19 cellular contexts compared by ENCODE assay signal in the genomic region with DNA sequence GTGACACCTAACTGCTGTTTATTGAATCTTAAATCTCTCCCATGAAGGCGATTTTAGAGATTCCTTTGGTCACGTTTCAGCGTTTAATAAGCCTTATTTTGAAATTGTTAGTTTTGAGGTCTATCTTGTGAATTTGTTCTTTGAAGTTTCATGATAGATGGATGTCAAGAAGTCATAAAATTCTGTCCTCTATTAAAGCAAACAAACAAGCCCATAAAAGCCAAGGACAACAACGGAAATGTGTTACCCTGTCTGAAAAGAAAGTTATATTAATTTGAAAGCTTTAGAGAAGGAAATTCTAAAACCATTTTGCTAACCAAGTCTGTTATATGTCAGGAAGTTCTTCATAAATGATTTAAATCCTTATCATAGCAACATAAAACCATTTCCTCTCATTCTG. TPM values are rescaled to one million over a fixed set of nuclear protein-coding genes. Genes with fewer than 3 reads are reported as not detected.
"Had no signal": no experiment of that assay in that cellular context is flagged by ENCODE, and none has a peak within 500 bp of the region (broad histone marks: within the 10 kb centered on the region; RNA-seq: fewer than 3 reads in every experiment).

No MANE protein-coding gene starts in this region.

- H3K79me2 ChIP-seq: hepatocyte had no signal

- ATAC-seq: stimulated activated naive B cell treated with anti-CD40 and anti-IgM and Interleukin-4, amounts not matched to agents 10 μg/mL and 1 μg/mL and 100 μg/mL, for 72 hours had no signal

- H3K4me2 ChIP-seq: hepatocyte had no signal

- H3K27ac ChIP-seq: dorsolateral prefrontal cortex, hepatocyte, prostate gland, vagina, VCaP had no signal

- H3K36me3 ChIP-seq: cardiac muscle cell, prostate gland, sigmoid colon, tibial nerve, vagina had no signal

- H3K9me3 ChIP-seq: prostate gland, sigmoid colon, tibial nerve, vagina had no signal

- H2AFZ ChIP-seq: hepatocyte had no signal

- H3K4me3 ChIP-seq: cardiac muscle cell, dorsolateral prefrontal cortex, hepatocyte, prostate gland, sigmoid colon, tibial nerve, vagina had no signal

- DNase-seq: activated CD4-positive, alpha-beta memory T cell treated with anti-CD3 and anti-CD28 coated beads, Interleukin-2, amount 10 ng/mL, durations not matched to agents 7 days and 5 days; activated effector memory CD4-positive, alpha-beta T cell treated with Interleukin-2 at 50 U/mL for 16 hours; activated naive CD4-positive, alpha-beta T cell treated with anti-CD3 and anti-CD28 coated beads, Interleukin-2, amount 50 U/mL, for 16 hours; activated T-cell treated with anti-CD3 and anti-CD28 coated beads, Interleukin-2, amount 50 U/mL, for 24 hours; dorsolateral prefrontal cortex; endodermal cell; islet precursor cell; sigmoid colon; stimulated activated CD4-positive, alpha-beta T cell treated with anti-CD3 and anti-CD28 coated beads, Interleukin-2, amount 100 ng/mL, for 48 hours; stimulated activated naive B cell treated with anti-CD40 and anti-IgM and Interleukin-4, amounts not matched to agents 10 μg/mL and 1 μg/mL and 100 μg/mL, for 72 hours; T-helper 1 cell; T1000 had no signal

- H3K27me3 ChIP-seq: cardiac muscle cell, dorsolateral prefrontal cortex, hepatocyte, sigmoid colon, tibial nerve, vagina had no signal

- H3K4me1 ChIP-seq: prostate gland, vagina had no signal

RNA-seq across cellular contexts. Expression of gene CAVIN2, which starts 7.0 kb away (rescaled TPM):
- total RNA-seq: activated CD4-positive, alpha-beta memory T cell treated with anti-CD3 and anti-CD28 coated beads, Interleukin-2, amount 10 ng/mL, durations not matched to agents 7 days and 5 days; endodermal cell had no signal
- polyA plus RNA-seq: neural cell had no signal
